2 cellular contexts compared by ENCODE assay signal in the genomic region with DNA sequence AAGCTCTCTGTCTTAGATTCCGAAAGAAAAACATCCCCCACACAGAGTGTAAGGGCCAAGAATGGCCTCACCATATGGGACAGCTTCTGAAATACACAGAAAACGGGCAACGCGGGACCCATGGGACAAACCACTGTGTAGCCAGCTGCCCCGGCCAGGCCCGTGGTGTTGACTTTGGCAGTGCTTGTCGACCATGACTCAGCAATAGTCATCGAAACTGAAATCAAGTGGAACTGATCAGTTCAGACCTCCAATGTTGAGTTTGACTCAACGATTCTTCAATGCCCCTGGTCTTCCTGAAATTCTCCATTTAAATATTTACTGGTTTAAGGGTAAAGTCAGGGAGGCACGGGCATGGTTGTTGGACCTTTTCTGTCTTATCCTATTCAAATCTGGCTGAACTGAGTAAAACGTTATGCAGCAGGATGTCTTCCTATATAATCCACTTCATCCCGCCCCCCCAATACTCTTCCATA.
TF ChIP-seq lines count a peak whose summit lies in the region.

No MANE protein-coding gene starts in this region.

TF ChIP-seq in K562, 482 proteins besides CTCF, POLR2A, EP300 and RAD21:
- TF ChIP-seq, protein P1, sequence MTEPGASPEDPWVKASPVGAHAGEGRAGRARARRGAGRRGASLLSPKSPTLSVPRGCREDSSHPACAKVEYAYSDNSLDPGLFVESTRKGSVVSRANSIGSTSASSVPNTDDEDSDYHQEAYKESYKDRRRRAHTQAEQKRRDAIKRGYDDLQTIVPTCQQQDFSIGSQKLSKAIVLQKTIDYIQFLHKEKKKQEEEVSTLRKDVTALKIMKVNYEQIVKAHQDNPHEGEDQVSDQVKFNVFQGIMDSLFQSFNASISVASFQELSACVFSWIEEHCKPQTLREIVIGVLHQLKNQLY (CRISPR knock-in tag; conservative IDR thresholded peaks at IDR 0.05), result no peak
- TF ChIP-seq TSC22D4 (tag; IDR thresholded peaks at IDR 0.05) (no peak), C11orf30 (IDR thresholded peaks at IDR 0.05; ENCODE audit: low read depth) (peak; percentile 55; the same call in 1 of the 2 replicates), RCOR1 (IDR thresholded peaks at IDR 0.05; ENCODE audit: borderline replicate concordance in 1 of 2, low read depth in 2 of 2, low read length in 2 of 2) (no peak), ZSCAN29 (IDR thresholded peaks at IDR 0.05) (no peak), BACH1 (tag; IDR thresholded peaks at IDR 0.05) (peak; percentile 59; the same call in 1 of the 2 replicates), MAFG (tag; conservative IDR thresholded peaks at IDR 0.05) (peak; percentile 87), NFE2L1 (tag; IDR thresholded peaks at IDR 0.05; ENCODE audit: borderline replicate concordance, low read depth) (peak; percentile 82), POLR2G (IDR thresholded peaks at IDR 0.05; ENCODE audit: low read depth, low read length) (no peak), POLR2H (tag; IDR thresholded peaks at IDR 0.05; ENCODE audit: low read depth) (no peak), NFE2 (IDR thresholded peaks at IDR 0.05; ENCODE audit: low read depth) (peak; percentile 77), MAFF (IDR thresholded peaks at IDR 0.05; ENCODE audit: low read length) (peak; percentile 77), ZNF316 (IDR thresholded peaks at IDR 0.05) (peak; percentile 60), MAFK (IDR thresholded peaks at IDR 0.05; ENCODE audit: low read length) (peak; percentile 65), LARP7 (IDR thresholded peaks at IDR 0.05) (no peak)
- TF ChIP-seq, protein P2, sequence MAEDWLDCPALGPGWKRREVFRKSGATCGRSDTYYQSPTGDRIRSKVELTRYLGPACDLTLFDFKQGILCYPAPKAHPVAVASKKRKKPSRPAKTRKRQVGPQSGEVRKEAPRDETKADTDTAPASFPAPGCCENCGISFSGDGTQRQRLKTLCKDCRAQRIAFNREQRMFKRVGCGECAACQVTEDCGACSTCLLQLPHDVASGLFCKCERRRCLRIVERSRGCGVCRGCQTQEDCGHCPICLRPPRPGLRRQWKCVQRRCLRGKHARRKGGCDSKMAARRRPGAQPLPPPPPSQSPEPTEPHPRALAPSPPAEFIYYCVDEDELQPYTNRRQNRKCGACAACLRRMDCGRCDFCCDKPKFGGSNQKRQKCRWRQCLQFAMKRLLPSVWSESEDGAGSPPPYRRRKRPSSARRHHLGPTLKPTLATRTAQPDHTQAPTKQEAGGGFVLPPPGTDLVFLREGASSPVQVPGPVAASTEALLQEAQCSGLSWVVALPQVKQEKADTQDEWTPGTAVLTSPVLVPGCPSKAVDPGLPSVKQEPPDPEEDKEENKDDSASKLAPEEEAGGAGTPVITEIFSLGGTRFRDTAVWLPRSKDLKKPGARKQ (CRISPR knock-in tag; IDR thresholded peaks at IDR 0.05), result no peak
- TF ChIP-seq, protein P3, sequence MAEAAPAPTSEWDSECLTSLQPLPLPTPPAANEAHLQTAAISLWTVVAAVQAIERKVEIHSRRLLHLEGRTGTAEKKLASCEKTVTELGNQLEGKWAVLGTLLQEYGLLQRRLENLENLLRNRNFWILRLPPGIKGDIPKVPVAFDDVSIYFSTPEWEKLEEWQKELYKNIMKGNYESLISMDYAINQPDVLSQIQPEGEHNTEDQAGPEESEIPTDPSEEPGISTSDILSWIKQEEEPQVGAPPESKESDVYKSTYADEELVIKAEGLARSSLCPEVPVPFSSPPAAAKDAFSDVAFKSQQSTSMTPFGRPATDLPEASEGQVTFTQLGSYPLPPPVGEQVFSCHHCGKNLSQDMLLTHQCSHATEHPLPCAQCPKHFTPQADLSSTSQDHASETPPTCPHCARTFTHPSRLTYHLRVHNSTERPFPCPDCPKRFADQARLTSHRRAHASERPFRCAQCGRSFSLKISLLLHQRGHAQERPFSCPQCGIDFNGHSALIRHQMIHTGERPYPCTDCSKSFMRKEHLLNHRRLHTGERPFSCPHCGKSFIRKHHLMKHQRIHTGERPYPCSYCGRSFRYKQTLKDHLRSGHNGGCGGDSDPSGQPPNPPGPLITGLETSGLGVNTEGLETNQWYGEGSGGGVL (CRISPR knock-in tag; IDR thresholded peaks at IDR 0.05), result no peak
- TF ChIP-seq, protein P4, sequence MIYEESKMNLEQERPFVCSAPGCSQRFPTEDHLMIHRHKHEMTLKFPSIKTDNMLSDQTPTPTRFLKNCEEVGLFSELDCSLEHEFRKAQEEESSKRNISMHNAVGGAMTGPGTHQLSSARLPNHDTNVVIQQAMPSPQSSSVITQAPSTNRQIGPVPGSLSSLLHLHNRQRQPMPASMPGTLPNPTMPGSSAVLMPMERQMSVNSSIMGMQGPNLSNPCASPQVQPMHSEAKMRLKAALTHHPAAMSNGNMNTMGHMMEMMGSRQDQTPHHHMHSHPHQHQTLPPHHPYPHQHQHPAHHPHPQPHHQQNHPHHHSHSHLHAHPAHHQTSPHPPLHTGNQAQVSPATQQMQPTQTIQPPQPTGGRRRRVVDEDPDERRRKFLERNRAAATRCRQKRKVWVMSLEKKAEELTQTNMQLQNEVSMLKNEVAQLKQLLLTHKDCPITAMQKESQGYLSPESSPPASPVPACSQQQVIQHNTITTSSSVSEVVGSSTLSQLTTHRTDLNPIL (CRISPR knock-in tag; IDR thresholded peaks at IDR 0.05), result no peak

TF ChIP-seq in HepG2, 621 proteins besides CTCF, POLR2A, EP300 and RAD21 (continues in another document):
- TF ChIP-seq ZNF17 (CRISPR knock-in tag; IDR thresholded peaks at IDR 0.05) (no peak), ZNF891 (CRISPR knock-in tag; IDR thresholded peaks at IDR 0.05) (peak; percentile 46; the same call in 1 of the 2 replicates), HNF1A (IDR thresholded peaks at IDR 0.05; ENCODE audit: low read depth) (0 out of 2 replicates have a peak, but pooled peaks have one; percentile 38), HNF1A (CRISPR knock-in tag; IDR thresholded peaks at IDR 0.05; ENCODE audit: borderline replicate concordance) (peak; percentile 16; the same call in 1 of the 2 replicates), ZKSCAN8 (CRISPR knock-in tag; IDR thresholded peaks at IDR 0.05; ENCODE audit: borderline replicate concordance) (peak; percentile 30; the same call in 1 of the 2 replicates), ZBTB38 (CRISPR knock-in tag; IDR thresholded peaks at IDR 0.05) (peak; percentile 40), ELF3 (CRISPR knock-in tag; IDR thresholded peaks at IDR 0.05) (peak; percentile 73), STAG1 (CRISPR knock-in tag; IDR thresholded peaks at IDR 0.05) (peak; percentile 15; the same call in 1 of the 2 replicates), ZBTB7B (CRISPR knock-in tag; IDR thresholded peaks at IDR 0.05) (peak; percentile 34; the same call in 1 of the 2 replicates), ZNF574 (CRISPR knock-in tag; IDR thresholded peaks at IDR 0.05) (0 out of 2 replicates have a peak, but pooled peaks have one; percentile 45), MIER3 (CRISPR knock-in tag; IDR thresholded peaks at IDR 0.05; ENCODE audit: borderline replicate concordance) (peak; percentile 75; the same call in 1 of the 2 replicates), ZMYM4 (CRISPR knock-in tag; IDR thresholded peaks at IDR 0.05) (peak; percentile 55; the same call in 1 of the 2 replicates), YEATS4 (CRISPR knock-in tag; IDR thresholded peaks at IDR 0.05; ENCODE audit: borderline replicate concordance) (no peak), MXI1 (IDR thresholded peaks at IDR 0.05; ENCODE audit: borderline replicate concordance, low read depth, low read length) (peak; percentile 86; the same call in 1 of the 3 replicates), MAFF (IDR thresholded peaks at IDR 0.05; ENCODE audit: low read depth, low read length) (peak; percentile 99), ZNF652 (CRISPR knock-in tag; IDR thresholded peaks at IDR 0.05; ENCODE audit: borderline replicate concordance, low read depth) (peak; percentile 45), ZFP1 (CRISPR knock-in tag; IDR thresholded peaks at IDR 0.05) (0 out of 2 replicates have a peak, but pooled peaks have one; percentile 41), TMF1 (CRISPR knock-in tag; IDR thresholded peaks at IDR 0.05; ENCODE audit: low read depth) (no peak)
- TF ChIP-seq, protein P5, sequence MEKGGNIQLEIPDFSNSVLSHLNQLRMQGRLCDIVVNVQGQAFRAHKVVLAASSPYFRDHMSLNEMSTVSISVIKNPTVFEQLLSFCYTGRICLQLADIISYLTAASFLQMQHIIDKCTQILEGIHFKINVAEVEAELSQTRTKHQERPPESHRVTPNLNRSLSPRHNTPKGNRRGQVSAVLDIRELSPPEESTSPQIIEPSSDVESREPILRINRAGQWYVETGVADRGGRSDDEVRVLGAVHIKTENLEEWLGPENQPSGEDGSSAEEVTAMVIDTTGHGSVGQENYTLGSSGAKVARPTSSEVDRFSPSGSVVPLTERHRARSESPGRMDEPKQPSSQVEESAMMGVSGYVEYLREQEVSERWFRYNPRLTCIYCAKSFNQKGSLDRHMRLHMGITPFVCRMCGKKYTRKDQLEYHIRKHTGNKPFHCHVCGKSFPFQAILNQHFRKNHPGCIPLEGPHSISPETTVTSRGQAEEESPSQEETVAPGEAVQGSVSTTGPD (CRISPR knock-in tag; IDR thresholded peaks at IDR 0.05), result 0 out of 2 replicates have a peak, but pooled peaks have one; percentile 31
- TF ChIP-seq, protein P6, sequence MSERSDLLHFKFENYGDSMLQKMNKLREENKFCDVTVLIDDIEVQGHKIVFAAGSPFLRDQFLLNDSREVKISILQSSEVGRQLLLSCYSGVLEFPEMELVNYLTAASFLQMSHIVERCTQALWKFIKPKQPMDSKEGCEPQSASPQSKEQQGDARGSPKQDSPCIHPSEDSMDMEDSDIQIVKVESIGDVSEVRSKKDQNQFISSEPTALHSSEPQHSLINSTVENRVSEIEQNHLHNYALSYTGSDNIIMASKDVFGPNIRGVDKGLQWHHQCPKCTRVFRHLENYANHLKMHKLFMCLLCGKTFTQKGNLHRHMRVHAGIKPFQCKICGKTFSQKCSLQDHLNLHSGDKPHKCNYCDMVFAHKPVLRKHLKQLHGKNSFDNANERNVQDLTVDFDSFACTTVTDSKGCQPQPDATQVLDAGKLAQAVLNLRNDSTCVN (CRISPR knock-in tag; IDR thresholded peaks at IDR 0.05; ENCODE audit: borderline replicate concordance), result peak; percentile 21; the same call in 1 of the 2 replicates
